Comparison of ENCODE assay signal across 28 cellular contexts in genomic region chr10:85008493-85009181, GRCh38.
DNase-seq lines count a peak whose midpoint lies in the region; ATAC-seq and FAIRE-seq lines count a peak whose summit lies in the region.
"Had no signal": no experiment of that assay in that cellular context is flagged by ENCODE, and none has a peak within 500 bp of the region (broad histone marks: within the 10 kb centered on the region; RNA-seq: fewer than 3 reads in every experiment).

No MANE protein-coding gene starts in this region.

- H3K27me3 Mint-ChIP-seq in activated CD4-positive, alpha-beta T cell treated with anti-CD3 and anti-CD28 coated beads, Interleukin-2, amount 10 ng/mL, durations not matched to agents 7 days and 5 days: no peaks in the 10 kb centered on the region
- H3K27me3 Mint-ChIP-seq: activated CD4-positive, alpha-beta memory T cell treated with anti-CD3 and anti-CD28 coated beads, Interleukin-2, amount 10 ng/mL, durations not matched to agents 7 days and 5 days; activated naive CD8-positive, alpha-beta T cell treated with anti-CD3 and anti-CD28 coated beads for 36 hours; central memory CD8-positive, alpha-beta T cell; memory B cell; stimulated activated memory B cell treated with anti-CD40 and anti-IgM and Interleukin-4, amounts not matched to agents 10 μg/mL and 1 μg/mL and 100 μg/mL, for 72 hours; T-cell had no signal

- no peak for ATAC-seq in HG03196 (IDR thresholded peaks at IDR 0.05; ENCODE audit: unreplicated experiment)
- ATAC-seq: A549; activated CD4-positive, CD25-positive, alpha-beta regulatory T cell treated with anti-CD3 and anti-CD28 coated beads, Interleukin-2, amount 50 U/mL, for 24 hours; stimulated activated memory B cell treated with anti-CD40 and anti-IgM and Interleukin-4, amounts not matched to agents 10 μg/mL and 1 μg/mL and 100 μg/mL, for 72 hours; T-cell had no signal

- H3K4me3 Mint-ChIP-seq in activated CD4-positive, alpha-beta T cell treated with anti-CD3 and anti-CD28 coated beads, Interleukin-2, amount 10 ng/mL, durations not matched to agents 7 days and 5 days: no peak overlapping the region
- H3K4me3 Mint-ChIP-seq: activated CD4-positive, alpha-beta memory T cell treated with anti-CD3 and anti-CD28 coated beads, Interleukin-2, amount 10 ng/mL, durations not matched to agents 7 days and 5 days; activated naive CD8-positive, alpha-beta T cell treated with anti-CD3 and anti-CD28 coated beads for 36 hours; central memory CD8-positive, alpha-beta T cell; memory B cell; stimulated activated memory B cell treated with anti-CD40 and anti-IgM and Interleukin-4, amounts not matched to agents 10 μg/mL and 1 μg/mL and 100 μg/mL, for 72 hours; T-cell had no signal

- no peak overlapping the region for H3K27ac Mint-ChIP-seq in activated CD4-positive, alpha-beta T cell treated with anti-CD3 and anti-CD28 coated beads, Interleukin-2, amount 10 ng/mL, durations not matched to agents 7 days and 5 days
- H3K27ac Mint-ChIP-seq: activated CD4-positive, alpha-beta memory T cell treated with anti-CD3 and anti-CD28 coated beads, Interleukin-2, amount 10 ng/mL, durations not matched to agents 7 days and 5 days; activated naive CD8-positive, alpha-beta T cell treated with anti-CD3 and anti-CD28 coated beads for 36 hours; activated T-helper 2 cell treated with anti-CD3 and anti-CD28 coated beads, Interferon-gamma antibody, Interleukin-2, Interleukin-4, amounts not matched to agents 10 μg/mL and 5 μg/mL and 100 μg/mL, durations not matched to agents 14 hours and 24 hours and 36 hours; memory B cell; stimulated activated memory B cell treated with anti-CD40 and anti-IgM and Interleukin-4, amounts not matched to agents 10 μg/mL and 1 μg/mL and 100 μg/mL, for 72 hours; T-cell had no signal

- H3K9me3 Mint-ChIP-seq in activated CD4-positive, alpha-beta T cell treated with anti-CD3 and anti-CD28 coated beads, Interleukin-2, amount 10 ng/mL, durations not matched to agents 7 days and 5 days: no peaks in the 10 kb centered on the region
- H3K9me3 Mint-ChIP-seq: activated CD4-positive, alpha-beta memory T cell treated with anti-CD3 and anti-CD28 coated beads, Interleukin-2, amount 10 ng/mL, durations not matched to agents 7 days and 5 days; activated naive CD8-positive, alpha-beta T cell treated with anti-CD3 and anti-CD28 coated beads for 36 hours; activated T-helper 2 cell treated with anti-CD3 and anti-CD28 coated beads, Interferon-gamma antibody, Interleukin-2, Interleukin-4, amounts not matched to agents 10 μg/mL and 5 μg/mL and 100 μg/mL, durations not matched to agents 14 hours and 24 hours and 36 hours; central memory CD8-positive, alpha-beta T cell; stimulated activated memory B cell treated with anti-CD40 and anti-IgM and Interleukin-4, amounts not matched to agents 10 μg/mL and 1 μg/mL and 100 μg/mL, for 72 hours had no signal

- H3K4me1 Mint-ChIP-seq in activated CD4-positive, alpha-beta T cell treated with anti-CD3 and anti-CD28 coated beads, Interleukin-2, amount 10 ng/mL, durations not matched to agents 7 days and 5 days: no peaks in the 10 kb centered on the region
- H3K4me1 Mint-ChIP-seq: activated CD4-positive, alpha-beta memory T cell treated with anti-CD3 and anti-CD28 coated beads, Interleukin-2, amount 10 ng/mL, durations not matched to agents 7 days and 5 days; activated naive CD8-positive, alpha-beta T cell treated with anti-CD3 and anti-CD28 coated beads for 36 hours; central memory CD8-positive, alpha-beta T cell; memory B cell; stimulated activated memory B cell treated with anti-CD40 and anti-IgM and Interleukin-4, amounts not matched to agents 10 μg/mL and 1 μg/mL and 100 μg/mL, for 72 hours; T-cell had no signal

- POLR2A ChIA-PET in activated CD4-positive, alpha-beta T cell treated with anti-CD3 and anti-CD28 coated beads, Interleukin-2, amount 10 ng/mL, durations not matched to agents 7 days and 5 days (lab: Charles Lee): no interaction called here

- peak; percentile 96 for FAIRE-seq in islet of Langerhans (lab: Jason Lieb, UNC)
- FAIRE-seq: A549, astrocyte, endothelial cell of umbilical vein, H1, RCC 7860 had no signal

- no peaks in the 10 kb centered on the region for H3K36me3 Mint-ChIP-seq in activated CD4-positive, alpha-beta T cell treated with anti-CD3 and anti-CD28 coated beads, Interleukin-2, amount 10 ng/mL, durations not matched to agents 7 days and 5 days (ENCODE audit: low read depth)
- H3K36me3 Mint-ChIP-seq: activated naive CD8-positive, alpha-beta T cell treated with anti-CD3 and anti-CD28 coated beads for 36 hours; memory B cell; stimulated activated memory B cell treated with anti-CD40 and anti-IgM and Interleukin-4, amounts not matched to agents 10 μg/mL and 1 μg/mL and 100 μg/mL, for 72 hours; T-cell had no signal

- DNase-seq in NCI-H82 (lab: John Stamatoyannopoulos, UW): peak; percentile 13
- no peak for DNase-seq in NCI-H82 treated with DMSO at 0.1 percent for 48 hours (lab: John Stamatoyannopoulos, UW; ENCODE audit: unreplicated experiment)
- peak; percentile 88 for DNase-seq in NCI-H2227 treated with DMSO at 0.1 percent for 48 hours (lab: John Stamatoyannopoulos, UW)
- peak; percentile 21 for DNase-seq in renal cortical epithelial cell (ENCODE audit: low read depth)
- no peak for DNase-seq in activated CD4-positive, alpha-beta T cell treated with anti-CD3 and anti-CD28 coated beads, Interleukin-2, amount 10 ng/mL, durations not matched to agents 7 days and 5 days
- DNase-seq in NCI-H1105 (lab: John Stamatoyannopoulos, UW): no peak
- DNase-seq: activated CD4-positive, alpha-beta memory T cell treated with anti-CD3 and anti-CD28 coated beads, Interleukin-2, amount 10 ng/mL, durations not matched to agents 7 days and 5 days; activated naive CD8-positive, alpha-beta T cell treated with anti-CD3 and anti-CD28 coated beads for 36 hours; BE2C; DND-41; Karpas-422; NCI-H1105 treated with DMSO at 0.1 percent for 48 hours; occipital lobe; spleen; stimulated activated CD4-positive, alpha-beta T cell treated with anti-CD3 and anti-CD28 coated beads, Interleukin-2, amount 100 ng/mL, for 48 hours; T-cell had no signal

- CTCF ChIA-PET in activated CD4-positive, alpha-beta T cell treated with anti-CD3 and anti-CD28 coated beads, Interleukin-2, amount 10 ng/mL, durations not matched to agents 7 days and 5 days (lab: Charles Lee): no interaction called here

Comparison
In these comparisons a context has a peak if more than half of its experiments do, and no peak if none do; other contexts are left out.
1. DNase-seq: peak in NCI-H82 (single experiment), NCI-H2227 treated with DMSO at 0.1 percent for 48 hours (single experiment) and renal cortical epithelial cell (single experiment); none in NCI-H82 treated with DMSO at 0.1 percent for 48 hours (single experiment), activated CD4-positive, alpha-beta T cell treated with anti-CD3 and anti-CD28 coated beads, Interleukin-2, amount 10 ng/mL, durations not matched to agents 7 days and 5 days (single experiment) and NCI-H1105 (single experiment).